In genomic region chr22:38950527-38951111, GRCh38 we compare ENCODE assay signal across 1 cellular context.
TF ChIP-seq lines count a peak whose summit lies in the region.

No MANE protein-coding gene starts in this region.

TF ChIP-seq in K562, 482 proteins besides CTCF, POLR2A, EP300 and RAD21 (continued from another document):
- no peak for TF ChIP-seq MGA (IDR thresholded peaks at IDR 0.05)
- TF ChIP-seq PHF20 (IDR thresholded peaks at IDR 0.05; ENCODE audit: partially characterized antibody) = no peak
- TF ChIP-seq ZBED1 (IDR thresholded peaks at IDR 0.05) = no peak
- no peak for TF ChIP-seq MLLT1 (IDR thresholded peaks at IDR 0.05)
- no peak for TF ChIP-seq ZZZ3 (IDR thresholded peaks at IDR 0.05)
- TF ChIP-seq SMARCC2 (IDR thresholded peaks at IDR 0.05; ENCODE audit: low read depth) = no peak
- TF ChIP-seq ELF2 (CRISPR knock-in tag; IDR thresholded peaks at IDR 0.05) = no peak
